In the genomic region with DNA sequence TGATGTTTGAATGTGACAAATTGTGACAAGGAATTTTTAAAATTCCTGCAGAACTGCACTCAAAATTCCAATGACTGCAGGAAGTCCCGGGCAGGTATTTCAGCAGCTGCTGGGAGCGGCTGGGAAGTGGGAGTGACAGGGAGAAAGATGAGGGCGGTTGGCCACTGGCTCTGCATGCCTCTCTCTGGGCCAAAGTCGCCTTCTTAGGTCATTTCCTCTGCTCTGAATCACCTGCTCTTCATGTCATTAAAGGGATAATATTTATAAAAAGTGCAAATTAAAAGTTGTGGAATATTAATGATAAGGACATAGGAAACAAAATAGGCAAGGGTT, we compare ENCODE assay signal across 13 cellular contexts. TPM values are rescaled to one million over a fixed set of nuclear protein-coding genes. Genes with fewer than 3 reads are reported as not detected.
DNase-seq lines count a peak whose midpoint lies in the region; ATAC-seq, FAIRE-seq and TF ChIP-seq lines count a peak whose summit lies in the region.
"Had no signal": no experiment of that assay in that cellular context is flagged by ENCODE, and none has a peak within 500 bp of the region (broad histone marks: within the 10 kb centered on the region; RNA-seq: fewer than 3 reads in every experiment).

No MANE protein-coding gene starts in this region.

- H3K36me3 ChIP-seq in GM23248 (ENCODE audit: low read depth) = 0 out of 2 replicates have a peak, but pooled peaks cover 4% of the 10 kb centered on the region

- DNase-seq in H54 (ENCODE audit: insufficient read length, low spot score) (peak; percentile 51), SW480 (ENCODE audit: low spot score) (peak; percentile 72), iPS DF 19.7 (ENCODE audit: low read depth, low spot score) (peak; percentile 35), renal cortical epithelial cell (ENCODE audit: low read depth) (peak; percentile 48), NCI-H774 (lab: John Stamatoyannopoulos, UW) (no peak), GM23248 (no peak)
- DNase-seq: activated CD8-positive, alpha-beta T cell treated with anti-CD3 and anti-CD28 coated beads, Interleukin-2, amount 10 ng/mL, durations not matched to agents 7 days and 5 days; NCI-H2029 treated with DMSO at 0.1 percent for 48 hours; stimulated activated naive CD4-positive, alpha-beta T cell treated with Interleukin-2 at 50 U/mL for 16 hours had no signal

- in situ Hi-C loops in GM23248 (cut with MboI) = no loop called here

- WGBS in GM23248 (ENCODE audit: low coverage in 1 of 2, low lambda C conversion rate in 2 of 2, missing lambda C conversion rate in 2 of 2), 2 experiments = 80% methylated on average over 4 of the region's 4 CpGs

- ATAC-seq in HG02610 (IDR thresholded peaks at IDR 0.05; ENCODE audit: unreplicated experiment) (no peak), HG02970 (IDR thresholded peaks at IDR 0.05; ENCODE audit: low FRiP score, unreplicated experiment) (no peak)
- ATAC-seq: K562 had no signal

- no peaks in the 10 kb centered on the region for H3F3A ChIP-seq in GM23248 (ENCODE audit: insufficient read depth)

- no peak overlapping the region for H3K4me3 ChIP-seq in GM23248
- H3K4me3 ChIP-seq: K562 had no signal

- FAIRE-seq in H54 (lab: Jason Lieb, UNC) = no peak
- FAIRE-seq: D721Med, K562 had no signal

- no peak for TF ChIP-seq POLR2A in H54 (IDR thresholded peaks at IDR 0.05; ENCODE audit: low read depth, low read length)

- H3K4me2 ChIP-seq in GM23248 (ENCODE audit: unreplicated experiment) = no peak overlapping the region

- no peaks in the 10 kb centered on the region for H3K9me2 ChIP-seq in GM23248 (ENCODE audit: insufficient read depth)

- H3K27ac ChIP-seq in GM23248 = no peak overlapping the region

- H3K79me2 ChIP-seq in GM23248 (ENCODE audit: insufficient read depth) = peaks cover 22% of the 10 kb centered on the region; the same call in 1 of the 2 replicates

- H3K4me1 ChIP-seq in GM23248 (ENCODE audit: insufficient read depth) = no peaks in the 10 kb centered on the region

- H3K27me3 ChIP-seq in GM23248 (replicated peaks; ENCODE audit: insufficient read depth) = no peaks in the 10 kb centered on the region

- no peak overlapping the region for H3K9ac ChIP-seq in GM23248

- no peaks in the 10 kb centered on the region for H3K9me3 ChIP-seq in GM23248 (ENCODE audit: low read depth)

- no peaks in the 10 kb centered on the region for H4K20me1 ChIP-seq in GM23248 (ENCODE audit: insufficient read depth)

- no peak overlapping the region for H2AFZ ChIP-seq in GM23248

RNA-seq across cellular contexts. Expression of gene RAMACL, which starts 43.9 kb away (rescaled TPM):
- 0.35 and 0.75 TPM in 2 replicates for total RNA-seq in renal cortical epithelial cell
- total RNA-seq in GM23248 (2014; rRNA removed; shearing (Covaris generic)) = 0.13 and 2.1 TPM in 2 replicates
- polyA plus RNA-seq in GM23248 (2016; fragmentation: Nextera tagmentation; extraction: Ambion mirVana) = 0.31 and 0.33 TPM in 2 replicates

Comparison
In these comparisons a context has a peak if more than half of its experiments do, and no peak if none do; other contexts are left out.
1. DNase-seq: peak in H54 (single experiment), SW480 (single experiment), iPS DF 19.7 (single experiment) and renal cortical epithelial cell (single experiment); none in NCI-H774 (single experiment) and GM23248 (single experiment).